1 cellular context compared by ENCODE assay signal in genomic region chr11:66719111-66719872, GRCh38.
TF ChIP-seq lines count a peak whose summit lies in the region.

No MANE protein-coding gene starts in this region.

TF ChIP-seq in GM23338, 12 proteins besides CTCF, POLR2A, EP300 and RAD21 (continued from another document):
- no peak for TF ChIP-seq ZNF462 (CRISPR knock-in tag; IDR thresholded peaks at IDR 0.05)
- TF ChIP-seq ZNF331 (CRISPR knock-in tag; IDR thresholded peaks at IDR 0.05; ENCODE audit: low read depth): no peak
- no peak for TF ChIP-seq POLR2AphosphoS5 (IDR thresholded peaks at IDR 0.05; ENCODE audit: low read depth)
TF ChIP-seq in GM23338: peak in this region for 0.
